Comparison of ENCODE assay signal across 1 cellular context in genomic region chr1:53327183-53327941, GRCh38.
TF ChIP-seq lines count a peak whose summit lies in the region.

No MANE protein-coding gene starts in this region.

TF ChIP-seq in GM23338, 12 proteins besides CTCF, POLR2A, EP300 and RAD21 (continued from another document):
- no peak for TF ChIP-seq ZNF462 (CRISPR knock-in tag; IDR thresholded peaks at IDR 0.05)
- TF ChIP-seq NANOG (IDR thresholded peaks at IDR 0.05; ENCODE audit: borderline replicate concordance), result no peak
- TF ChIP-seq ETS1 (IDR thresholded peaks at IDR 0.05), result no peak
